In genomic region chr7:143088549-143089231, GRCh38 we compare ENCODE assay signal across 1 cellular context.
A peak's percentile ranks its signal among the peaks of the same experiment; 100 is the strongest.
TF ChIP-seq lines count a peak whose summit lies in the region.

No MANE protein-coding gene starts in this region.

TF ChIP-seq in HepG2, 621 proteins besides CTCF, POLR2A, EP300 and RAD21:
- peak; percentile 58; the same call in 1 of the 2 replicates for TF ChIP-seq ZNF281 (CRISPR knock-in tag; IDR thresholded peaks at IDR 0.05; ENCODE audit: borderline replicate concordance)
